ENCODE assay signal across 15 cellular contexts in genomic region chr1:17594690-17595601, GRCh38. TPM values are rescaled to one million over a fixed set of nuclear protein-coding genes. Genes with fewer than 3 reads are reported as not detected.
DNase-seq lines count a peak whose midpoint lies in the region; ATAC-seq and TF ChIP-seq lines count a peak whose summit lies in the region.
"Had no signal": no experiment of that assay in that cellular context is flagged by ENCODE, and none has a peak within 500 bp of the region (broad histone marks: within the 10 kb centered on the region; RNA-seq: fewer than 3 reads in every experiment).

No MANE protein-coding gene starts in this region.

- no peaks in the 10 kb centered on the region for H3K9me3 ChIP-seq in thoracic aorta
- H3K9me3 ChIP-seq: A549 had no signal

- ATAC-seq in thoracic aorta (ENCODE audit: insufficient number of reproducible peaks, low FRiP score, low read depth) (no peak), HG03175 (IDR thresholded peaks at IDR 0.05; ENCODE audit: unreplicated experiment) (no peak), HG03139 (IDR thresholded peaks at IDR 0.05; ENCODE audit: unreplicated experiment) (no peak)
- ATAC-seq: A549; naive thymus-derived CD4-positive, alpha-beta T cell; Panc1 had no signal

- TF ChIP-seq CTCF in coronary artery (IDR thresholded peaks at IDR 0.05): no peak
- no peak for TF ChIP-seq CTCF in thoracic aorta (IDR thresholded peaks at IDR 0.05)

- H3K4me3 ChIP-seq in coronary artery (no peak overlapping the region), thoracic aorta (no peak overlapping the region)
- H3K4me3 ChIP-seq: A549 had no signal

- peaks cover 11% of the 10 kb centered on the region for H3K36me3 ChIP-seq in thoracic aorta

- peak overlapping the region; percentile 67 to 70 for H3K27ac ChIP-seq in coronary artery
- peak overlapping the region; percentile 72 to 91 for H3K27ac ChIP-seq in thoracic aorta
- H3K27ac ChIP-seq: A549 had no signal

- no peaks in the 10 kb centered on the region for H3K27me3 ChIP-seq in thoracic aorta (replicated peaks; ENCODE audit: insufficient read depth)

- H3K4me1 ChIP-seq in thoracic aorta (ENCODE audit: control insufficient read depth in 1 of 2, low read depth in 2 of 2): peaks cover 48 to 100% of the 10 kb centered on the region in 2 donors

- peak; percentile 59 for DNase-seq in SIG-M5 treated with dmso at 0.1 percent for 504 hours (lab: John Stamatoyannopoulos, UW; ENCODE audit: unreplicated experiment)
- DNase-seq in SIG-M5 (lab: John Stamatoyannopoulos, UW): no peak
- peak; percentile 87 to 89 for DNase-seq in NOMO-1 (lab: John Stamatoyannopoulos, UW; ENCODE audit: unreplicated experiment in 2 of 2)
- no peak for DNase-seq in coronary artery (ENCODE audit: low spot score)
- DNase-seq in thoracic aorta (ENCODE audit: low spot score): no peak
- no peak for DNase-seq in NCI-H524 treated with DMSO at 0.1 percent for 48 hours (lab: John Stamatoyannopoulos, UW)
- DNase-seq: activated CD4-positive, alpha-beta T cell treated with anti-CD3 and anti-CD28 coated beads for 4 hours; activated naive CD8-positive, alpha-beta T cell treated with anti-CD3 and anti-CD28 coated beads, Interleukin-2, amount 10 ng/mL, durations not matched to agents 7 days and 5 days; naive thymus-derived CD4-positive, alpha-beta T cell; NCI-H1105 treated with DMSO at 0.1 percent for 48 hours; stimulated activated CD4-positive, alpha-beta T cell treated with anti-CD3 and anti-CD28 coated beads, Interleukin-2, amount 100 ng/mL, for 24 hours had no signal

RNA-seq across cellular contexts. Expression of gene ARHGEF10L, which starts 55.4 kb away (rescaled TPM):
- 100 to 1,000 TPM; 226 to 301 TPM for total RNA-seq in thoracic aorta

Comparison
In these comparisons a context has a peak if more than half of its experiments do, and no peak if none do; other contexts are left out.
1. DNase-seq: peak in SIG-M5 treated with dmso at 0.1 percent for 504 hours (single experiment) and NOMO-1 (2 of 2); none in SIG-M5 (single experiment), coronary artery (single experiment), thoracic aorta (single experiment) and NCI-H524 treated with DMSO at 0.1 percent for 48 hours (single experiment).